ENCODE assay signal across 10 cellular contexts in the genomic region with DNA sequence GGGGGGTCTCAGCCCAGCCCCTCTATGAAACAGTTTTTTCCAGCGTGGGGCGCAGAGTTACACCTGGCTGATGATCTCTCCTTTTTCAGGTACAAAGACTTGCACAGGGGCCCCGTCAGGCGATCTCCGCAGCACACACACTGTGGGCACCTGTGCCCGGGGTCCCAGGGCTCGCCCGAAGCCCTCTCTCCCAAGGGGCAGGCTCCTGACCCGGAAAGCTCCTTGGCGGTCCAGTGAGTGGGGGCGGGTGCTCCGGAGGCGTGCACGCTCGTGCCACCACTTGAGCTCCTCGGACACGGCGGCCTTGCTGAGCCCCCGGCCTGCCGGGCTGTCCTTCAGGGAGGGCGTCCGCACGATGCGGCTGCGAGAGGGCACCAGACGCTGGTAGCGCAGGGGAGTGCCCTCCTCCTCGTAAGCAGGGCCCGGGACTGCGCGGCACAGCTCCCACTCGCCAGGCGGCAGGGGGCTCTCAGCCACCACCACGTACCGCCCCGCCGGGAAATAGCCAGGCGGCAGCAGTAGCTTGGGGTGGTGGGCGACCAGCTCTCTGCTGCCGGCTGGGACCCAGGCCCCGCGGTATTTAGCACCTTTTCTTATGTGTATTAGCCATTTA. TPM values are rescaled to one million over a fixed set of nuclear protein-coding genes. Genes with fewer than 3 reads are reported as not detected.
A peak's percentile ranks its signal among the peaks of the same experiment; 100 is the strongest.
DNase-seq lines count a peak whose midpoint lies in the region; ATAC-seq, FAIRE-seq and TF ChIP-seq lines count a peak whose summit lies in the region.
"Not testable (repeated sequence)": the region's sequence is repeated elsewhere in the genome, so short reads cannot be mapped to it uniquely, and the experiment has no call there.
"Had no signal": no experiment of that assay in that cellular context is flagged by ENCODE, and none has a peak within 500 bp of the region (broad histone marks: within the 10 kb centered on the region; RNA-seq: fewer than 3 reads in every experiment).

No MANE protein-coding gene starts in this region.

- POLR2A ChIA-PET in K562 (lab: Yijun Ruan, JAX), result not testable (repeated sequence)

- not testable (repeated sequence) for H4K20me1 ChIP-seq in OCI-LY3 (ENCODE audit: insufficient read depth, low read length); K562 (replicated peaks; ENCODE audit: control insufficient read depth, insufficient read depth, low read length)

- H3K4me3 ChIP-seq in OCI-LY3 (ENCODE audit: low read length) (peak overlapping the region; percentile 76), epithelial cell of proximal tubule (ENCODE audit: low read depth, low read length) (peak overlapping the region; percentile 35), iPS-18a (ENCODE audit: low read length) (peak overlapping the region; percentile 41)
- H3K4me3 ChIP-seq in K562, result not testable (repeated sequence)

- not testable (repeated sequence) for H3K27ac ChIP-seq in OCI-LY3 (ENCODE audit: low read length); K562 (ENCODE audit: extremely low read depth, low read depth, low read length); iPS-18a (ENCODE audit: low read length)

- not testable (repeated sequence) for H3K79me2 ChIP-seq in OCI-LY3 (ENCODE audit: low read length); K562 (ENCODE audit: control insufficient read depth, insufficient read depth, low read length)

- not testable (repeated sequence) for TF ChIP-seq CTCF in OCI-LY3 (IDR thresholded peaks at IDR 0.05; ENCODE audit: low read depth, low read length); K562 (IDR thresholded peaks at IDR 0.05 in 2 of 3, conservative IDR thresholded peaks at IDR 0.05 in 1 of 3; ENCODE audit: insufficient read depth in 2 of 3, low read depth in 1 of 3, low read length in 3 of 3); epithelial cell of proximal tubule (conservative IDR thresholded peaks at IDR 0.05; ENCODE audit: low read depth, low read length); mesothelial cell of epicardium (IDR thresholded peaks at IDR 0.05; ENCODE audit: unreplicated experiment)

- H3K9me1 ChIP-seq in K562 (ENCODE audit: control insufficient read depth, insufficient read depth, low read length), result not testable (repeated sequence)

- TF ChIP-seq RAD21 in K562 (CRISPR knock-in tag; conservative IDR thresholded peaks at IDR 0.05 in 1 of 2, IDR thresholded peaks at IDR 0.05 in 1 of 2), result not testable (repeated sequence)

- H2AFZ ChIP-seq in OCI-LY3 (ENCODE audit: low read depth, low read length), result peak overlapping the region; percentile 33
- not testable (repeated sequence) for H2AFZ ChIP-seq in K562 (ENCODE audit: low read depth, low read length)

- peak overlapping the region; percentile 45 for H3K9ac ChIP-seq in OCI-LY3 (ENCODE audit: low read length)
- H3K9ac ChIP-seq in K562 (ENCODE audit: insufficient read depth in 1 of 2, low read depth in 2 of 2, low read length in 2 of 2); iPS-18a (ENCODE audit: low read length): not testable (repeated sequence)

- WGBS in K562 (ENCODE audit: insufficient coverage, low coverage, missing lambda C conversion rate), result no CpG with 5 or more reads among the region's 42 CpGs

- intact Hi-C loops in K562 (cut with micrococcal nuclease); sciatic nerve (cut with DNase I): not testable (repeated sequence)

- H3K4me1 ChIP-seq in OCI-LY3 (ENCODE audit: low read length); K562 (replicated peaks in 1 of 2; ENCODE audit: control insufficient read depth in 2 of 2, insufficient read depth in 2 of 2, low read length in 2 of 2); iPS-18a (ENCODE audit: control insufficient read depth, low read depth, low read length): not testable (repeated sequence)

- CTCF ChIA-PET in K562 (lab: Yijun Ruan, JAX; ENCODE audit: low intra/inter-chr PET ratio), result not testable (repeated sequence)

- not testable (repeated sequence) for H3K27me3 ChIP-seq in OCI-LY3 (ENCODE audit: low read depth, low read length); K562 (ENCODE audit: control insufficient read depth in 2 of 2, insufficient read depth in 2 of 2, low read length in 2 of 2); iPS-18a (ENCODE audit: control insufficient read depth, insufficient read depth, low read length)

- not testable (repeated sequence) for TF ChIP-seq POLR2A in GM12892 (IDR thresholded peaks at IDR 0.05; ENCODE audit: low read depth, low read length); K562 (conservative IDR thresholded peaks at IDR 0.05)

- peak; percentile 86 for FAIRE-seq in GM12892 (lab: Jason Lieb, UNC)
- FAIRE-seq in K562 (lab: Jason Lieb, UNC), result not testable (repeated sequence)

- H3K4me2 ChIP-seq in OCI-LY3 (ENCODE audit: low read length), result peak overlapping the region; percentile 82
- H3K4me2 ChIP-seq in K562 (ENCODE audit: insufficient read depth, low read length), result not testable (repeated sequence)

- not testable (repeated sequence) for ATAC-seq in K562
- ATAC-seq in sciatic nerve, result peak; percentile 65

- in situ Hi-C loops in K562 (cut with MboI), result not testable (repeated sequence)

- not testable (repeated sequence) for BruUV-seq in K562 (replicated peaks; lab: Mats Ljungman, UMichigan)

- not testable (repeated sequence) for TF ChIP-seq EP300 in K562 (IDR thresholded peaks at IDR 0.05; ENCODE audit: low read length)

- H3K4me3 Mint-ChIP-seq in mesothelial cell of epicardium, result peak overlapping the region; percentile 44

- H3K36me3 ChIP-seq in OCI-LY3 (replicated peaks; ENCODE audit: low read depth, low read length); K562 (ENCODE audit: control insufficient read depth, insufficient read depth, low read length); iPS-18a (ENCODE audit: control insufficient read depth, low read depth, low read length): not testable (repeated sequence)

- H3K27me3 Mint-ChIP-seq in mesothelial cell of epicardium (ENCODE audit: low read depth), result not testable (repeated sequence)

- DNase-seq in GM12892 (ENCODE audit: insufficient read length); K562 (ENCODE audit: extremely low read depth in 1 of 4, low spot score in 3 of 4); epithelial cell of proximal tubule (ENCODE audit: low read depth); mesothelial cell of epicardium (ENCODE audit: low spot score in 2 of 2, unreplicated experiment in 2 of 2); sciatic nerve (ENCODE audit: low spot score): not testable (repeated sequence)

- not testable (repeated sequence) for H3K4me1 Mint-ChIP-seq in mesothelial cell of epicardium

- not testable (repeated sequence) for H3K36me3 Mint-ChIP-seq in mesothelial cell of epicardium

- not testable (repeated sequence) for H3K27ac Mint-ChIP-seq in mesothelial cell of epicardium

- H3K9me3 ChIP-seq in OCI-LY3 (ENCODE audit: insufficient read depth, low read length); K562 (replicated peaks; ENCODE audit: control insufficient read depth, insufficient read depth, low read depth, low read length); iPS-18a (ENCODE audit: control insufficient read depth, low read depth, low read length): not testable (repeated sequence)

- not testable (repeated sequence) for H3K9me3 Mint-ChIP-seq in mesothelial cell of epicardium

TF ChIP-seq in K562, 482 proteins besides CTCF, POLR2A, EP300 and RAD21:
- TF ChIP-seq HNRNPLL (IDR thresholded peaks at IDR 0.05; ENCODE audit: low read depth, low read length, poor library complexity, severe bottlenecking), result peak; percentile 32

RNA-seq across cellular contexts. Expression of gene GCSAM, which starts 52.5 kb away (rescaled TPM):
- polyA plus RNA-seq in GM12892 (2012; ENCODE audit: missing spikeins), result 273 TPM
- total RNA-seq in K562 (2011; cell fraction: chromatin; rRNA removed; ENCODE audit: low replicate concordance), result not detected in 2 replicates
- not detected in 2 replicates for total RNA-seq in K562 (2011; cell fraction: nucleolus; rRNA removed)
- total RNA-seq in K562 (2011; cell fraction: nucleoplasm; rRNA removed), result not detected in 2 replicates
- total RNA-seq in K562 (2014; rRNA removed) (not detected in 2 replicates), K562 (2014; rRNA removed; fragmentation: Illumina TruSeq; extraction: Trizol) (not detected in 2 replicates), K562 (2015; rRNA removed; fragmentation: Illumina TruSeq; extraction: Trizol) (not detected in 2 replicates), K562 (2021) (0.04 TPM in 1 of 2 replicates, not detected in the other), epithelial cell of proximal tubule (not detected in 2 replicates), mesothelial cell of epicardium (0.67 to 1.2 TPM (median 0.93 TPM) in 3 replicates), sciatic nerve (0.22 TPM)
- polyA plus RNA-seq in K562 (2011; rRNA removed) (not detected in 2 replicates), K562 (2014; fragmentation: Illumina TruSeq; extraction: Trizol) (not detected in 2 replicates), K562 (2014; fragmentation: Nextera tagmentation; extraction: Ambion mirVana) (under 1 TPM in 1 of 2 experiments, not detected in 1; 0.10 TPM), K562 (2014; rRNA removed) (not detected in 2 replicates)
- not detected in 2 replicates for polyA plus RNA-seq in K562 (2011; cell fraction: cytosol; rRNA removed)
- polyA plus RNA-seq in K562 (2011; cell fraction: nucleus; rRNA removed), result not detected in 2 replicates
- 0.17 and 0.21 TPM in 2 replicates for polyA plus RNA-seq in K562 (2012)
- not detected in 2 replicates for polyA minus RNA-seq in K562 (2011; rRNA and poly(A)+ RNA removed)
- not detected in 2 replicates for polyA minus RNA-seq in K562 (2011; cell fraction: cytosol; rRNA and poly(A)+ RNA removed)
- not detected in 2 replicates for polyA minus RNA-seq in K562 (2011; cell fraction: nucleus; rRNA and poly(A)+ RNA removed)
- total RNA-seq: Caco-2, PC-3 had no signal
- polyA plus RNA-seq: neural cell had no signal
